19 cellular contexts compared by ENCODE assay signal in the genomic region with DNA sequence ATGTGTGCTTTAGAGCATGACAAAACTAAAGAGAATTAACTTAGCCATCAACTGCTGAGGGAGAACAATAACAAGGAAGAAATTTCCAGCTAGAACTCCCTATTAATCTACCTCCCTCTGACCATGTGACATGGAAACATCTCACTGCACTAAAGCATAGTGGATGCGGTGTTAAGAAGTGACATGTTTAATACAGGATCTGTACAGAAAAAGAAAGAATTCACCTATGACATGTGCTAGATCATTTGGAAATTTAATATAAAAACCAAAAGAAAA.
"Had no signal": no experiment of that assay in that cellular context is flagged by ENCODE, and none has a peak within 500 bp of the region (broad histone marks: within the 10 kb centered on the region; RNA-seq: fewer than 3 reads in every experiment).

No MANE protein-coding gene starts in this region.

- DNase-seq: activated CD4-positive, alpha-beta T cell treated with anti-CD3 and anti-CD28 coated beads for 1 hour; activated CD4-positive, alpha-beta T cell treated with anti-CD3 and anti-CD28 coated beads, Interleukin-2, amount 50 U/mL, for 48 hours; activated gamma-delta T cell treated with Interleukin-2 at 50 U/mL for 16 hours; activated naive CD8-positive, alpha-beta T cell treated with anti-CD3 and anti-CD28 coated beads for 36 hours; activated T-cell treated with anti-CD3 and anti-CD28 coated beads, Interleukin-2, amount 50 U/mL, for 72 hours; dermis blood vessel endothelial cell; hypothalamus; immature natural killer cell; left colon; mucosa of descending colon; naive thymus-derived CD8-positive, alpha-beta T cell; pancreas; stimulated activated CD4-positive, alpha-beta T cell treated with anti-CD3 and anti-CD28 coated beads, Interleukin-4, amount 100 ng/mL, for 1 hour; stimulated activated CD8-positive, alpha-beta memory T cell treated with anti-CD3 and anti-CD28 coated beads, Interleukin-4, amount 100 ng/mL, for 48 hours; stimulated activated naive CD8-positive, alpha-beta T cell treated with anti-CD3 and anti-CD28 coated beads, Interleukin-15, Interleukin-2, amounts not matched to agents 100 U/mL and 50 U/mL, for 24 hours; T-helper 9 cell; upper lobe of left lung had no signal

- H3K36me3 ChIP-seq: pancreas, suprapubic skin, upper lobe of left lung had no signal

- H3K4me1 ChIP-seq: breast epithelium, pancreas, suprapubic skin, upper lobe of left lung had no signal

- H3K27me3 ChIP-seq: breast epithelium, suprapubic skin, upper lobe of left lung had no signal

- H3K4me3 ChIP-seq: breast epithelium, mucosa of descending colon, pancreas, suprapubic skin, upper lobe of left lung had no signal

- H3K9me3 ChIP-seq: breast epithelium, mucosa of descending colon, pancreas, suprapubic skin, upper lobe of left lung had no signal

- ATAC-seq: activated T-cell treated with anti-CD3 and anti-CD28 coated beads, Interleukin-2, amount 50 U/mL, for 72 hours; left colon; mucosa of descending colon; naive thymus-derived CD8-positive, alpha-beta T cell; pancreas; stimulated activated naive CD8-positive, alpha-beta T cell treated with anti-CD3 and anti-CD28 coated beads, Interleukin-15, Interleukin-2, amounts not matched to agents 100 U/mL and 50 U/mL, for 24 hours had no signal

- H3K27ac ChIP-seq: breast epithelium, pancreas, suprapubic skin, upper lobe of left lung had no signal
